ENCODE assay signal across 18 cellular contexts in the genomic region with DNA sequence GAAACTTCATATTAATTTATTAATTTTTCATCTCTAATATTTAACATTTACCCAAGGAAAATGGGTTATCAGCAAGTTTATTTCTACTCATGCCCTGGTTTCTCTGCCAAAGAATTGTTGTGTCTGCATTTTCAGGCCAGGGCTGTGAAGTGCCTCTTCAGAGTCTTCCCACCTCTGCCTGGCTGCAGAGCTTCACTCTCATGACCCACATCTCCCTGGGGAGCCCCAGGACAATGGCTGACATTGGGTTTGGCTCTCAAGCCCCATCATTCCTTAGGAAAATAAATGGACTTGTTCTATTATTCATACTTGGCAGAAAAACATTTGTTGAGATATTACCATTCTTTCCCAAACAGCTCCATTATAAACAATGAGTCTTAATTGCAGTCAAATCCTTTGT. TPM values are rescaled to one million over a fixed set of nuclear protein-coding genes. Genes with fewer than 3 reads are reported as not detected.
DNase-seq lines count a peak whose midpoint lies in the region; ATAC-seq, FAIRE-seq and TF ChIP-seq lines count a peak whose summit lies in the region.
"Had no signal": no experiment of that assay in that cellular context is flagged by ENCODE, and none has a peak within 500 bp of the region (broad histone marks: within the 10 kb centered on the region; RNA-seq: fewer than 3 reads in every experiment).

No MANE protein-coding gene starts in this region.

- H3K36me3 ChIP-seq in astrocyte (ENCODE audit: insufficient read depth, low read length) = no peaks in the 10 kb centered on the region
- H3K36me3 ChIP-seq in mesendoderm (ENCODE audit: control insufficient read depth, insufficient read depth, low read length) = no peaks in the 10 kb centered on the region
- no peaks in the 10 kb centered on the region for H3K36me3 ChIP-seq in stomach
- no peaks in the 10 kb centered on the region for H3K36me3 ChIP-seq in neuronal stem cell (replicated peaks in 1 of 2; ENCODE audit: control insufficient read depth in 2 of 2, insufficient read depth in 2 of 2, low read length in 2 of 2)
- H3K36me3 ChIP-seq: transverse colon had no signal

- H2BK5ac ChIP-seq in mesendoderm (ENCODE audit: low read length) (no peak overlapping the region), neuronal stem cell (ENCODE audit: low read length) (no peak overlapping the region)

- TF ChIP-seq POLR2A in stomach (IDR thresholded peaks at IDR 0.05) = no peak

- H3K4ac ChIP-seq in mesendoderm (ENCODE audit: low read depth, low read length) = no peak overlapping the region
- no peak overlapping the region for H3K4ac ChIP-seq in neuronal stem cell (ENCODE audit: low read length)

- H3K56ac ChIP-seq in mesendoderm (ENCODE audit: low read length) = no peak overlapping the region

- H2AK5ac ChIP-seq in mesendoderm (ENCODE audit: low read length) (no peak overlapping the region), neuronal stem cell (ENCODE audit: low read depth, low read length) (no peak overlapping the region)

- peaks cover 35% of the 10 kb centered on the region for H3K79me2 ChIP-seq in astrocyte (ENCODE audit: insufficient read depth, low read length)
- H3K79me2 ChIP-seq in mesendoderm (ENCODE audit: control insufficient read depth, insufficient read depth, low read length) = no peaks in the 10 kb centered on the region

- FAIRE-seq in astrocyte (lab: Jason Lieb, UNC) = no peak

- H3K4me3 ChIP-seq in astrocyte (ENCODE audit: insufficient read depth, low read depth, low read length) = no peak overlapping the region
- no peak overlapping the region for H3K4me3 ChIP-seq in mesendoderm (ENCODE audit: low read length)
- no peak overlapping the region for H3K4me3 ChIP-seq in stomach
- H3K4me3 ChIP-seq in neuronal stem cell (ENCODE audit: low read length in 2 of 2) = no peak overlapping the region
- H3K4me3 ChIP-seq: skin epidermis, transverse colon had no signal

- H3K9me3 ChIP-seq in astrocyte (ENCODE audit: insufficient read depth, low read depth, low read length) = no peaks in the 10 kb centered on the region
- no peaks in the 10 kb centered on the region for H3K9me3 ChIP-seq in stomach
- H3K9me3 ChIP-seq in neuronal stem cell (replicated peaks in 1 of 2; ENCODE audit: control insufficient read depth in 2 of 2, insufficient read depth in 1 of 2, low read depth in 1 of 2, low read length in 2 of 2) = no peaks in the 10 kb centered on the region
- H3K9me3 ChIP-seq: transverse colon had no signal

- no peak overlapping the region for H3K18ac ChIP-seq in mesendoderm (ENCODE audit: low read length)
- H3K18ac ChIP-seq in neuronal stem cell (ENCODE audit: low read length) = no peak overlapping the region

- H3K4me2 ChIP-seq in astrocyte (ENCODE audit: low read length) (no peak overlapping the region), mesendoderm (ENCODE audit: low read length) (no peak overlapping the region), neuronal stem cell (ENCODE audit: insufficient read depth, low read length, poor library complexity, severe bottlenecking) (no peak overlapping the region)

- H2BK15ac ChIP-seq in mesendoderm (replicated peaks; ENCODE audit: low read depth) (no peak overlapping the region), neuronal stem cell (ENCODE audit: low read length) (no peak overlapping the region)

- no peaks in the 10 kb centered on the region for H3K36me3 Mint-ChIP-seq in astrocyte (ENCODE audit: low read depth, unreplicated experiment)
- H3K36me3 Mint-ChIP-seq: CD14-positive monocyte, IgD-negative memory B cell had no signal

- H3K9ac ChIP-seq in astrocyte (ENCODE audit: low read length) (no peak overlapping the region), mesendoderm (ENCODE audit: low read length) (no peak overlapping the region), neuronal stem cell (ENCODE audit: low read depth, low read length, poor library complexity) (no peak overlapping the region)

- no peak for TF ChIP-seq EP300 in stomach (IDR thresholded peaks at IDR 0.05)

- ATAC-seq in GM19023 (IDR thresholded peaks at IDR 0.05; ENCODE audit: unreplicated experiment) = no peak

- H3K4me3 Mint-ChIP-seq in astrocyte (ENCODE audit: unreplicated experiment) = no peak overlapping the region
- H3K4me3 Mint-ChIP-seq: CD14-positive monocyte, IgD-negative memory B cell, mesothelial cell of epicardium had no signal

- H2BK120ac ChIP-seq in mesendoderm (ENCODE audit: low read depth, low read length) (no peak overlapping the region), neuronal stem cell (ENCODE audit: low read depth, low read length) (no peak overlapping the region)

- H4K5ac ChIP-seq in mesendoderm (ENCODE audit: low read length) = no peak overlapping the region

- peaks cover 20% of the 10 kb centered on the region for H3K4me1 Mint-ChIP-seq in astrocyte (ENCODE audit: low read depth, unreplicated experiment)
- H3K4me1 Mint-ChIP-seq: CD14-positive monocyte, IgD-negative memory B cell had no signal

- H3K4me1 ChIP-seq in astrocyte (ENCODE audit: insufficient read depth, low read length) = no peaks in the 10 kb centered on the region
- H3K4me1 ChIP-seq in mesendoderm (ENCODE audit: control insufficient read depth, low read depth, low read length) = no peaks in the 10 kb centered on the region
- no peaks in the 10 kb centered on the region for H3K4me1 ChIP-seq in stomach
- peaks cover 0 to 2% of the 10 kb centered on the region in 2 donors for H3K4me1 ChIP-seq in neuronal stem cell (ENCODE audit: control insufficient read depth in 2 of 2, insufficient read depth in 1 of 2, low read depth in 1 of 2, low read length in 2 of 2)
- H3K4me1 ChIP-seq: transverse colon had no signal

- no peak overlapping the region for H2BK12ac ChIP-seq in neuronal stem cell (ENCODE audit: low read length)

- intact Hi-C loops in stomach (cut with DNase I; ENCODE audit: low total_unique reads) = no loop called here

- H3K27me3 ChIP-seq in astrocyte (ENCODE audit: insufficient read depth, low read length) = no peaks in the 10 kb centered on the region
- H3K27me3 ChIP-seq in mesendoderm (ENCODE audit: insufficient read depth, low read length, poor library complexity) = no peaks in the 10 kb centered on the region
- H3K27me3 ChIP-seq in stomach = no peaks in the 10 kb centered on the region
- peaks cover 0 to 14% (median 0%) of the 10 kb centered on the region in 3 experiments for H3K27me3 ChIP-seq in neuronal stem cell (ENCODE audit: control insufficient read depth in 3 of 3, insufficient read depth in 3 of 3, low read depth in 1 of 3, low read length in 3 of 3)
- H3K27me3 ChIP-seq: transverse colon had no signal

- H3K9me3 Mint-ChIP-seq in astrocyte (ENCODE audit: unreplicated experiment) = no peaks in the 10 kb centered on the region

- no peak overlapping the region for H3K23ac ChIP-seq in mesendoderm (ENCODE audit: low read length)
- H3K23ac ChIP-seq in neuronal stem cell (ENCODE audit: low read depth, low read length, poor library complexity) = no peak overlapping the region

- H4K8ac ChIP-seq in mesendoderm (ENCODE audit: low read depth, low read length) (no peak overlapping the region), neuronal stem cell (ENCODE audit: low read depth, low read length) (no peak overlapping the region)

- H2AFZ ChIP-seq in astrocyte (ENCODE audit: low read depth, low read length) = no peak overlapping the region
- H2AFZ ChIP-seq in neuronal stem cell (ENCODE audit: low read length) = no peak overlapping the region

- TF ChIP-seq CTCF in astrocyte (IDR thresholded peaks at IDR 0.05; ENCODE audit: insufficient read depth, low read depth, low read length) = no peak
- TF ChIP-seq CTCF in stomach (IDR thresholded peaks at IDR 0.05) = no peak

- H4K20me1 ChIP-seq in astrocyte (ENCODE audit: insufficient read depth, low read length) = peaks cover 2% of the 10 kb centered on the region

- H3K27ac ChIP-seq in astrocyte (ENCODE audit: low read depth, low read length) (no peak overlapping the region), mesendoderm (ENCODE audit: low read depth, low read length) (no peak overlapping the region), stomach (no peak overlapping the region), neuronal stem cell (replicated peaks; ENCODE audit: low read length) (no peak overlapping the region)
- H3K27ac ChIP-seq: 22Rv1, skin epidermis, transverse colon had no signal

- H3K14ac ChIP-seq in neuronal stem cell (ENCODE audit: low read length) = no peak overlapping the region

- no peak overlapping the region for H3K27ac Mint-ChIP-seq in astrocyte (ENCODE audit: unreplicated experiment)
- H3K27ac Mint-ChIP-seq: activated T-helper 2 cell treated with anti-CD3 and anti-CD28 coated beads, Interferon-gamma antibody, Interleukin-2, Interleukin-4, amounts not matched to agents 10 μg/mL and 5 μg/mL and 100 μg/mL, durations not matched to agents 14 hours and 24 hours and 36 hours; CD14-positive monocyte; IgD-negative memory B cell; mesothelial cell of epicardium had no signal

- no peak overlapping the region for H4K91ac ChIP-seq in neuronal stem cell (ENCODE audit: low read depth, low read length, poor library complexity)

- DNase-seq in DMS 273 (lab: John Stamatoyannopoulos, UW; ENCODE audit: unreplicated experiment) = peak; percentile 12
- DNase-seq in DMS 273 treated with DMSO at 0.1 percent for 48 hours (lab: John Stamatoyannopoulos, UW) = no peak
- peak; percentile 82 for DNase-seq in NCI-H1105 treated with DMSO at 0.1 percent for 48 hours (lab: John Stamatoyannopoulos, UW)
- DNase-seq in astrocyte (ENCODE audit: low read depth) = peak; percentile 55
- peak; percentile 33 for DNase-seq in mesendoderm
- no peak for DNase-seq in stomach
- DNase-seq in neuronal stem cell (ENCODE audit: low spot score) = no peak
- DNase-seq: NK-92 treated with Interleukin-12 subunit alpha and Interleukin-12 subunit beta, amount 100 ng/mL, for 24 hours; transverse colon had no signal

- no peaks in the 10 kb centered on the region for H3K27me3 Mint-ChIP-seq in astrocyte (ENCODE audit: low read depth, unreplicated experiment)
- H3K27me3 Mint-ChIP-seq: IgD-negative memory B cell had no signal

- H3K79me1 ChIP-seq in mesendoderm (ENCODE audit: low read length) (no peaks in the 10 kb centered on the region), neuronal stem cell (ENCODE audit: low read depth, low read length) (no peaks in the 10 kb centered on the region)

RNA-seq across cellular contexts. Expression of a gene that starts 30.3 kb away (rescaled TPM):
- total RNA-seq in astrocyte = 53.4 and 65.4 TPM in 2 replicates
- polyA plus RNA-seq in mesendoderm (2013, experiment 1 of 2) = 12.8 TPM
- polyA plus RNA-seq in mesendoderm (2013, experiment 2 of 2) = 13.3 TPM
- 10 to 100 TPM in 3 of 5 donors, 1 to 10 TPM in 2; 4.1 to 72.7 (median 29.0) TPM for total RNA-seq in stomach
- 1 to 10 TPM; 1.8 to 2.7 (median 2.6) TPM for polyA plus RNA-seq in stomach
- polyA plus RNA-seq in neuronal stem cell (2013, experiment 1 of 2) = 0.84 TPM
- 0.58 TPM for polyA plus RNA-seq in neuronal stem cell (2013, experiment 2 of 2)
- total RNA-seq: activated CD8-positive, alpha-beta memory T cell treated with anti-CD3 and anti-CD28 coated beads for 36 hours; activated T-helper 2 cell treated with anti-CD3 and anti-CD28 coated beads, Interferon-gamma antibody, Interleukin-2, Interleukin-4, amounts not matched to agents 10 μg/mL and 5 μg/mL and 100 μg/mL, durations not matched to agents 14 hours and 24 hours and 36 hours; T-helper 2 cell treated with Interferon-gamma antibody and Interleukin-4, amounts not matched to agents 100 ng/mL and 5 ng/mL, for 36 hours had no signal
- polyA plus RNA-seq: IgD-negative memory B cell had no signal

Comparison
In these comparisons a context has a peak if more than half of its experiments do, and no peak if none do; other contexts are left out.
1. DNase-seq: peak in DMS 273 (single experiment), NCI-H1105 treated with DMSO at 0.1 percent for 48 hours (single experiment), astrocyte (single experiment) and mesendoderm (single experiment); none in DMS 273 treated with DMSO at 0.1 percent for 48 hours (single experiment), stomach (single experiment) and neuronal stem cell (single experiment).